7 cellular contexts compared by ENCODE assay signal in the genomic region with DNA sequence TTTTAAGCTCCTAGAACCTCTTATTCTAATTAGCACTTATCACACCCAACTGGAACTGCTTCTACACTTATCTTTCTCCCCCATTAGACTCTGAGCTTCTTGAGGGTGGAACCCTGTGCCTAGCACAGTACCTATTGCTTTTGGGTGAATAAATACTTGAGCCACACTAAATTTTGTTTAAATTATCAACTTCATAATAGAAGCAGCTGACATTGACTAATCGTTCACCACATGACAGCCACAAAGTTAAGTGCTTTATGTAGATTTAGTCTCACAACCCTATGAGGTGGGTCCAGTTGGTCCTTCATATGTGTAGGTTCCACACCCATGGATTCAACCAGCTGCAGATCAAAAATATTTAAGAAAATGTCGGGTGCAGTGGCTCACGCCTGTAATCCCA.
"Had no signal": no experiment of that assay in that cellular context is flagged by ENCODE, and none has a peak within 500 bp of the region (broad histone marks: within the 10 kb centered on the region; RNA-seq: fewer than 3 reads in every experiment).

No MANE protein-coding gene starts in this region.

- DNase-seq: GDM1, GF-D8 had no signal

- H3K4me3 ChIP-seq: GM12878 had no signal

- FAIRE-seq: G401.6, GM12878, GM12891, GM12892, GM18507 had no signal

- ATAC-seq: GM12878 had no signal
